In genomic region chr12:54060975-54061778, GRCh38 we compare ENCODE assay signal across 17 cellular contexts. TPM values are rescaled to one million over a fixed set of nuclear protein-coding genes. Genes with fewer than 3 reads are reported as not detected.
"Had no signal": no experiment of that assay in that cellular context is flagged by ENCODE, and none has a peak within 500 bp of the region (broad histone marks: within the 10 kb centered on the region; RNA-seq: fewer than 3 reads in every experiment).

No MANE protein-coding gene starts in this region.

- H3K36me3 ChIP-seq: ascending aorta, breast epithelium, neutrophil, thoracic aorta had no signal

- H3K9me3 ChIP-seq: ascending aorta, breast epithelium, neutrophil, thoracic aorta had no signal

- ATAC-seq: activated T-helper 17 cell treated with anti-CD3 and anti-CD28 coated beads, Interleukin-2, amount 50 U/mL, for 72 hours; left colon had no signal

- H3K4me3 Mint-ChIP-seq: activated T-helper 17 cell treated with anti-CD3 and anti-CD28 coated beads, Interleukin-2, amount 50 U/mL, for 72 hours; immature natural killer cell; naive B cell had no signal

- H3K27ac ChIP-seq: ascending aorta, breast epithelium, neutrophil, thoracic aorta had no signal

- H3K27ac Mint-ChIP-seq: activated T-helper 17 cell treated with anti-CD3 and anti-CD28 coated beads, Interleukin-2, amount 50 U/mL, for 72 hours; immature natural killer cell; naive B cell had no signal

- H3K27me3 ChIP-seq: ascending aorta, breast epithelium had no signal

- H3K36me3 Mint-ChIP-seq: naive B cell had no signal

- H3K9me3 Mint-ChIP-seq: activated T-helper 17 cell treated with anti-CD3 and anti-CD28 coated beads, Interleukin-2, amount 50 U/mL, for 72 hours; immature natural killer cell; naive B cell had no signal

- H3K4me3 ChIP-seq: ascending aorta, breast epithelium, lung, thoracic aorta had no signal

- H3K4me1 Mint-ChIP-seq: activated T-helper 17 cell treated with anti-CD3 and anti-CD28 coated beads, Interleukin-2, amount 50 U/mL, for 72 hours; immature natural killer cell had no signal

- H3K4me1 ChIP-seq: ascending aorta, breast epithelium had no signal

- DNase-seq: activated naive CD4-positive, alpha-beta T cell treated with Interleukin-2 at 50 U/mL for 16 hours; dermis blood vessel endothelial cell; erythroblast; glutamatergic neuron; immature natural killer cell; left colon; naive B cell; stimulated activated CD4-positive, alpha-beta T cell treated with anti-CD3 and anti-CD28 coated beads, Interleukin-12 subunit alpha, Interleukin-12 subunit beta, amount 100 ng/mL, for 4 hours; stimulated activated CD4-positive, alpha-beta T cell treated with anti-CD3 and anti-CD28 coated beads, Interleukin-2, amount 100 ng/mL, for 24 hours; T-helper 9 cell had no signal

RNA-seq across cellular contexts. Expression of gene HOXC4, which starts 7.5 kb away (rescaled TPM):
- total RNA-seq: chondrocyte, dermis blood vessel endothelial cell had no signal

RNA-seq across cellular contexts. Expression of gene HOXC5, which starts 28.3 kb away (rescaled TPM):
- total RNA-seq: activated T-helper 17 cell treated with anti-CD3 and anti-CD28 coated beads, Interleukin-2, amount 50 U/mL, for 72 hours; ascending aorta; chondrocyte; dermis blood vessel endothelial cell; left colon had no signal
- polyA plus RNA-seq: immature natural killer cell had no signal

RNA-seq across cellular contexts. Expression of gene HOXC6, which starts 32.9 kb away (rescaled TPM):
- total RNA-seq: activated T-helper 17 cell treated with anti-CD3 and anti-CD28 coated beads, Interleukin-2, amount 50 U/mL, for 72 hours; chondrocyte; left colon; thoracic aorta had no signal
- polyA plus RNA-seq: immature natural killer cell had no signal

RNA-seq across cellular contexts. Expression of gene HOXC8, which starts 52.4 kb away (rescaled TPM):
- total RNA-seq: activated T-helper 17 cell treated with anti-CD3 and anti-CD28 coated beads, Interleukin-2, amount 50 U/mL, for 72 hours; chondrocyte; dermis blood vessel endothelial cell; left colon; lung; thoracic aorta had no signal
- polyA plus RNA-seq: immature natural killer cell had no signal
